34 cellular contexts compared by ENCODE assay signal in the genomic region with DNA sequence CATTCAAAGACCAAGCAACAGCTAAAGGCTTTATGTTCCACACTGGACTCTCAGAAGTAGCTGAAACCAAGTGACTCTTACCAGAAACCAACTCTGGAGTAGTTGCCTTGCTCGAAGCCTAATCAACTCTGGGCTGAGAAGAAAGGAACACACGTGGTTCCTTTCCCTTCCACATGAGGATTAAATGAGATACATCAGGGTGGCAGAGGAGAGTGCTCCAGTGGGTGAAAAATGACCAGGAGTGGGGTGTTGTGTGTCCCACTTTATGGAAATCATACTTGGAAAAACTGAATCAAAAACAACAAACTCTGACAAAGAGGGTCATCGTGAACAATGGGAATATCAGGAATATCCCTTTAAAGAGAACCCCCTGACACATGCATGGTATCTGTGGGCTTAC.
"Had no signal": no experiment of that assay in that cellular context is flagged by ENCODE, and none has a peak within 500 bp of the region (broad histone marks: within the 10 kb centered on the region; RNA-seq: fewer than 3 reads in every experiment).

No MANE protein-coding gene starts in this region.

- H3K27me3 ChIP-seq: adrenal gland, ascending aorta, brain microvascular endothelial cell, breast epithelium, cardiac muscle cell had no signal

- DNase-seq: activated effector memory CD4-positive, alpha-beta T cell treated with anti-CD3 and anti-CD28 coated beads, Interleukin-2, amount 50 U/mL, for 16 hours; activated effector memory CD4-positive, alpha-beta T cell treated with Interleukin-2 at 50 U/mL for 16 hours; activated gamma-delta T cell; activated gamma-delta T cell treated with Interleukin-2 at 50 U/mL for 16 hours; activated naive CD4-positive, alpha-beta T cell; activated naive CD4-positive, alpha-beta T cell treated with anti-CD3 and anti-CD28 coated beads for 36 hours; activated naive CD4-positive, alpha-beta T cell treated with anti-CD3 and anti-CD28 coated beads, Interleukin-2, amount 10 ng/mL, durations not matched to agents 7 days and 5 days; activated naive CD4-positive, alpha-beta T cell treated with anti-CD3 and anti-CD28 coated beads, Interleukin-2, amount 50 U/mL, for 16 hours; activated naive CD4-positive, alpha-beta T cell treated with Interleukin-2 at 50 U/mL for 16 hours; activated naive CD8-positive, alpha-beta T cell treated with anti-CD3 and anti-CD28 coated beads for 36 hours; activated naive CD8-positive, alpha-beta T cell treated with anti-CD3 and anti-CD28 coated beads, Interleukin-2, amount 10 ng/mL, durations not matched to agents 7 days and 5 days; activated naive CD8-positive, alpha-beta T cell treated with anti-CD3 and anti-CD28 coated beads, Interleukin-2, amount 50 U/mL, for 24 hours; activated T-cell treated with anti-CD3 and anti-CD28 coated beads, Interleukin-2, amount 50 U/mL, for 1 hour; activated T-cell treated with anti-CD3 and anti-CD28 coated beads, Interleukin-2, amount 50 U/mL, for 24 hours; activated T-cell treated with anti-CD3 and anti-CD28 coated beads, Interleukin-2, amount 50 U/mL, for 4 hours; activated T-cell treated with anti-CD3 and anti-CD28 coated beads, Interleukin-2, amount 50 U/mL, for 48 hours; activated T-cell treated with anti-CD3 and anti-CD28 coated beads, Interleukin-2, amount 50 U/mL, for 72 hours; adrenal gland; amniotic stem cell; amygdala; anterior cingulate cortex; aorta; body of pancreas; brain microvascular endothelial cell; caudate nucleus; central memory CD4-positive, alpha-beta T cell; cerebellar nuclear complex had no signal

- H3K27ac ChIP-seq: adrenal gland, ascending aorta, body of pancreas, brain microvascular endothelial cell, breast epithelium, cardiac muscle cell had no signal

- ATAC-seq: activated naive CD4-positive, alpha-beta T cell treated with anti-CD3 and anti-CD28 coated beads, Interleukin-2, amount 50 U/mL, for 72 hours; activated naive CD8-positive, alpha-beta T cell treated with anti-CD3 and anti-CD28 coated beads, Interleukin-2, amount 50 U/mL, for 24 hours; activated T-cell treated with anti-CD3 and anti-CD28 coated beads, Interleukin-2, amount 50 U/mL, for 4 hours; activated T-cell treated with anti-CD3 and anti-CD28 coated beads, Interleukin-2, amount 50 U/mL, for 72 hours; activated T-helper 17 cell treated with anti-CD3 and anti-CD28 coated beads, Interleukin-2, amount 50 U/mL, for 72 hours; body of pancreas had no signal

- H3K36me3 ChIP-seq: adrenal gland, ascending aorta, brain microvascular endothelial cell, breast epithelium, cardiac muscle cell had no signal

- H3K9me3 ChIP-seq: adrenal gland, ascending aorta had no signal

- FAIRE-seq: astrocyte, bronchial epithelial cell had no signal

- H3K4me1 ChIP-seq: adrenal gland, ascending aorta, body of pancreas, breast epithelium had no signal

- H3K4me3 ChIP-seq: adrenal gland, ascending aorta, body of pancreas, breast epithelium, cardiac muscle cell had no signal
